10 cellular contexts compared by ENCODE assay signal in the genomic region with DNA sequence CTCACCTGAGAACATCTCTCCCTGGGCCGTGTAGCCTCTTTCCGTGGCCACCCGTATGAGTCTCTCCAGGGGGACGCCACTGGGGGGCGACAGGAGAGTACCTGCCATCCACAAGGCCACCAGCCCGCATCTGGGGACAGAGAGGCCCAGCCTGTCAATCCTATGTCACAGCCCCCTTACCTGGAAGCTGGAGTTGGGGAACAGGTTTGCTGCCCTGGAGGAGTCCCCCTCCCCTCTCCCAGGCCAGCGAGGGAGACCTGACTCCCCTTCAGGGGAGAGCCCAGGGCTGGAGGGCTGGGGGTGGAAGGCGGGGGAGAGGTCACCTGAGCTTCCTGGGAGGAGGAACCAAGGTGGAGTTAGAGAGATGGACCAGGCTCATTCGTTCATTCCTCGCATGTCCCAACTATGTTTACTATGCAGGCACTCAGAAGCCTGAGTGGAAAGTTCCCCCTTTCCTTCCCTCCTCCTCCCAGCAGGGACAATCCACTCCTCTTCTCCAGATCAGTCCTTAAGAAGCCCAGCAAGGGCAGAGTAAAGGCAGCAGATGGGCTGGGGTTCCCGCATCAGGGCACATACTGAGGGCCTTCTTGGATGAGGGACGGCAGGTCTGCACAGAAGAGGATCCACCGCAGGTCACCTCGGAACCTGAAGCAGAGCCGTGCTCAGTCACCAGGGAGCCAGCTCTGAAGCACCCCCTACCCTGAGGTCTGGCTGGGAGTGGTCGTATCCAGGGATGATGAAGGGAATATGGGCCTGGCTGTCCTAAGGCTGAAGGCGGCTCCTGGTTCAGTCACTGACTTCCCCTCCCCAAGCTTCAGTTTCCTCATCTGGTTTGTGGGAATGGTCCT. TPM values are rescaled to one million over a fixed set of nuclear protein-coding genes. Genes with fewer than 3 reads are reported as not detected.
A peak's percentile ranks its signal among the peaks of the same experiment; 100 is the strongest.
DNase-seq lines count a peak whose midpoint lies in the region; ATAC-seq and TF ChIP-seq lines count a peak whose summit lies in the region.
"Had no signal": no experiment of that assay in that cellular context is flagged by ENCODE, and none has a peak within 500 bp of the region (broad histone marks: within the 10 kb centered on the region; RNA-seq: fewer than 3 reads in every experiment).

No MANE protein-coding gene starts in this region.

- no peaks in the 10 kb centered on the region for H3K27me3 ChIP-seq in vagina

- CTCF ChIA-PET in activated naive CD4-positive, alpha-beta T cell treated with anti-CD3 and anti-CD28 coated beads, Interleukin-2, amount 10 ng/mL, durations not matched to agents 7 days and 5 days (lab: Charles Lee): interaction anchor here (0.9 to 2.3 kb wide), 4 partner anchors 11 to 75 kb away, joined by 3 to 8 read pairs (median 4); no protein-coding TSS in a partner anchor

- peaks cover 2% of the 10 kb centered on the region for H3K36me3 Mint-ChIP-seq in activated naive CD4-positive, alpha-beta T cell treated with anti-CD3 and anti-CD28 coated beads, Interleukin-2, amount 10 ng/mL, durations not matched to agents 7 days and 5 days
- H3K36me3 Mint-ChIP-seq: naive thymus-derived CD8-positive, alpha-beta T cell had no signal

- H3K27ac Mint-ChIP-seq in activated naive CD4-positive, alpha-beta T cell treated with anti-CD3 and anti-CD28 coated beads, Interleukin-2, amount 10 ng/mL, durations not matched to agents 7 days and 5 days: no peak overlapping the region

- H3K4me1 ChIP-seq in vagina: peaks cover 27% of the 10 kb centered on the region

- H3K4me1 Mint-ChIP-seq in activated naive CD4-positive, alpha-beta T cell treated with anti-CD3 and anti-CD28 coated beads, Interleukin-2, amount 10 ng/mL, durations not matched to agents 7 days and 5 days: peaks cover 14% of the 10 kb centered on the region

- DNase-seq in stimulated activated naive CD4-positive, alpha-beta T cell treated with Interleukin-2 at 50 U/mL for 16 hours (lab: John Stamatoyannopoulos, UW): peak; percentile 11
- DNase-seq in stimulated activated naive CD4-positive, alpha-beta T cell (lab: John Stamatoyannopoulos, UW): no peak
- DNase-seq in activated naive CD4-positive, alpha-beta T cell treated with anti-CD3 and anti-CD28 coated beads, Interleukin-2, amount 10 ng/mL, durations not matched to agents 7 days and 5 days: peak; percentile 51
- DNase-seq in left lobe of liver (ENCODE audit: low spot score) (no peak), vagina (ENCODE audit: extremely low spot score in 2 of 2) (no peak), NCI-H187 (lab: John Stamatoyannopoulos, UW) (no peak), nucleus accumbens (lab: John Stamatoyannopoulos, UW) (no peak)
- DNase-seq: effector CD8-positive, alpha-beta T cell had no signal

- peaks cover 0 to 5% of the 10 kb centered on the region in 2 donors for H3K36me3 ChIP-seq in vagina

- ATAC-seq in left lobe of liver: peak; percentile 9
- ATAC-seq in HG02852 (IDR thresholded peaks at IDR 0.05; ENCODE audit: unreplicated experiment): no peak

- H3K9me3 Mint-ChIP-seq in activated naive CD4-positive, alpha-beta T cell treated with anti-CD3 and anti-CD28 coated beads, Interleukin-2, amount 10 ng/mL, durations not matched to agents 7 days and 5 days: no peaks in the 10 kb centered on the region
- H3K9me3 Mint-ChIP-seq: naive thymus-derived CD8-positive, alpha-beta T cell had no signal

- intact Hi-C loops in vagina (cut with DNase I): no loop called here

- TF ChIP-seq POLR2A in vagina (IDR thresholded peaks at IDR 0.05): no peak

- no peak overlapping the region for H3K4me3 ChIP-seq in vagina

- no peak overlapping the region for H3K4me3 Mint-ChIP-seq in activated naive CD4-positive, alpha-beta T cell treated with anti-CD3 and anti-CD28 coated beads, Interleukin-2, amount 10 ng/mL, durations not matched to agents 7 days and 5 days

- TF ChIP-seq CTCF in vagina (IDR thresholded peaks at IDR 0.05): no peak

- no peaks in the 10 kb centered on the region for H3K27me3 Mint-ChIP-seq in activated naive CD4-positive, alpha-beta T cell treated with anti-CD3 and anti-CD28 coated beads, Interleukin-2, amount 10 ng/mL, durations not matched to agents 7 days and 5 days
- H3K27me3 Mint-ChIP-seq: naive thymus-derived CD8-positive, alpha-beta T cell had no signal

- peak overlapping the region; percentile 45 for H3K27ac ChIP-seq in vagina

- H3K9me3 ChIP-seq in vagina: no peaks in the 10 kb centered on the region

RNA-seq across cellular contexts. Expression of a gene that starts 5.5 kb away (rescaled TPM):
- 8.9 TPM for total RNA-seq in left lobe of liver
- total RNA-seq in vagina: 2.2 TPM

RNA-seq across cellular contexts. Expression of a gene that starts 6.2 kb away (rescaled TPM):
- total RNA-seq in left lobe of liver (23.6 TPM), vagina (72.7 TPM)

RNA-seq across cellular contexts. Expression of a gene that starts 27.9 kb away (rescaled TPM):
- 7.0 TPM for total RNA-seq in left lobe of liver
- 92.6 TPM for total RNA-seq in vagina

RNA-seq across cellular contexts. Expression of a gene that starts 28.1 kb away (rescaled TPM):
- total RNA-seq in left lobe of liver (43.5 TPM), vagina (51.1 TPM)

RNA-seq across cellular contexts. Expression of a gene that starts 30.5 kb away (rescaled TPM):
- total RNA-seq in left lobe of liver: 0.43 TPM
- total RNA-seq in vagina: 11.0 TPM

Comparison
In these comparisons a context has a peak if more than half of its experiments do, and no peak if none do; other contexts are left out.
1. DNase-seq: peak in stimulated activated naive CD4-positive, alpha-beta T cell treated with Interleukin-2 at 50 U/mL for 16 hours (single experiment) and activated naive CD4-positive, alpha-beta T cell treated with anti-CD3 and anti-CD28 coated beads, Interleukin-2, amount 10 ng/mL, durations not matched to agents 7 days and 5 days (single experiment); none in stimulated activated naive CD4-positive, alpha-beta T cell (0 of 6), left lobe of liver (single experiment), vagina (0 of 2), NCI-H187 (0 of 2) and nucleus accumbens (0 of 56).
2. RNA of a gene that starts 27.9 kb away (total RNA-seq): 92.6 TPM in vagina (single experiment); 7.0 TPM in left lobe of liver (single experiment); every median in the first group is over 10 times any median in the second.